ENCODE assay signal across 17 cellular contexts in the genomic region with DNA sequence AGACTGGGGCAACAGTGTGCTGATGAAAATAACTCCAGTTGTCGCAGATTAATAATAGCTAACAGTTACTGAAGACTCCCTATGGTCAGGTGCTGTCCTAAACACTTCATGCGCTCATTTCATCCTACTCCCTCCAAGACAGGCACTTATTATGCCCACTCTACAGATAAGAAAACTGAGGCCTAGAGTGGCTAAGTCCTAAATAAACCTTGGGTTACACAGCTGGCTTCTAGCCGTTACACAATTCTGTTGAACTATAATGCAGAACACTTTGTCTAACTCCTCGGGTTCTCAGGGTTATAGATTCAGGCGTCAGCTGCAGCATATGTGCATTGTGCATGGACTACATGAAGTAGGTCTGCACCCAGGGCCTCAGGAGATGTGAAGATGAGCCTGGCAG.
"Had no signal": no experiment of that assay in that cellular context is flagged by ENCODE, and none has a peak within 500 bp of the region (broad histone marks: within the 10 kb centered on the region; RNA-seq: fewer than 3 reads in every experiment).

No MANE protein-coding gene starts in this region.

- H3K27ac Mint-ChIP-seq: activated CD8-positive, alpha-beta T cell treated with anti-CD3 and anti-CD28 coated beads for 36 hours; activated naive CD8-positive, alpha-beta T cell treated with anti-CD3 and anti-CD28 coated beads, Interleukin-2, amount 10 ng/mL, durations not matched to agents 7 days and 5 days; activated T-cell treated with anti-CD3 and anti-CD28 coated beads, Interleukin-2, amount 50 U/mL, for 72 hours; natural killer cell treated with Interleukin-12 subunit alpha and Interleukin-12 subunit beta and Interleukin-15 and Interleukin-18, amount 100 ng/mL, for 72 hours; stimulated activated naive CD8-positive, alpha-beta T cell treated with anti-CD3 and anti-CD28 coated beads, Interleukin-15, Interleukin-2, amounts not matched to agents 100 ng/mL and 50 ng/mL, for 24 hours had no signal

- H3K4me3 ChIP-seq: lower lobe of right lung, thyroid gland had no signal

- H3K9ac ChIP-seq: SK-N-SH had no signal

- H3K36me3 Mint-ChIP-seq: activated naive CD8-positive, alpha-beta T cell treated with anti-CD3 and anti-CD28 coated beads, Interleukin-2, amount 10 ng/mL, durations not matched to agents 7 days and 5 days; natural killer cell treated with Interleukin-12 subunit alpha and Interleukin-12 subunit beta and Interleukin-15 and Interleukin-18, amount 100 ng/mL, for 72 hours had no signal

- H3K27me3 ChIP-seq: thyroid gland had no signal

- DNase-seq: activated CD4-positive, alpha-beta T cell treated with anti-CD3 and anti-CD28 coated beads for 4 hours; activated CD8-positive, alpha-beta memory T cell treated with anti-CD3 and anti-CD28 coated beads, Interleukin-2, amount 50 U/mL, for 4 hours; activated CD8-positive, alpha-beta T cell treated with anti-CD3 and anti-CD28 coated beads for 36 hours; activated gamma-delta T cell treated with Interleukin-2 at 50 U/mL for 16 hours; activated naive CD8-positive, alpha-beta T cell treated with anti-CD3 and anti-CD28 coated beads, Interleukin-2, amount 10 ng/mL, durations not matched to agents 7 days and 5 days; activated T-cell treated with anti-CD3 and anti-CD28 coated beads, Interleukin-2, amount 50 U/mL, for 72 hours; anterior cingulate cortex; effector CD4-positive, alpha-beta T cell; SK-N-SH; stimulated activated CD4-positive, alpha-beta T cell treated with anti-CD3 and anti-CD28 coated beads, Interleukin-15, amount 100 ng/mL, for 24 hours; stimulated activated CD4-positive, alpha-beta T cell treated with anti-CD3 and anti-CD28 coated beads, Interleukin-4, amount 100 ng/mL, for 24 hours; T-helper 1 cell; WERI-Rb-1 had no signal

- H3K4me3 Mint-ChIP-seq: activated CD8-positive, alpha-beta T cell treated with anti-CD3 and anti-CD28 coated beads for 36 hours; activated naive CD8-positive, alpha-beta T cell treated with anti-CD3 and anti-CD28 coated beads, Interleukin-2, amount 10 ng/mL, durations not matched to agents 7 days and 5 days; activated T-cell treated with anti-CD3 and anti-CD28 coated beads, Interleukin-2, amount 50 U/mL, for 72 hours; natural killer cell treated with Interleukin-12 subunit alpha and Interleukin-12 subunit beta and Interleukin-15 and Interleukin-18, amount 100 ng/mL, for 72 hours; stimulated activated naive CD8-positive, alpha-beta T cell treated with anti-CD3 and anti-CD28 coated beads, Interleukin-15, Interleukin-2, amounts not matched to agents 100 ng/mL and 50 ng/mL, for 24 hours had no signal

- H3K9me3 ChIP-seq: lower lobe of right lung, SK-N-SH, thyroid gland had no signal

- ATAC-seq: activated CD8-positive, alpha-beta T cell treated with anti-CD3 and anti-CD28 coated beads for 36 hours; activated T-cell treated with anti-CD3 and anti-CD28 coated beads, Interleukin-2, amount 50 U/mL, for 72 hours had no signal

- H3K9me3 Mint-ChIP-seq: activated CD8-positive, alpha-beta T cell treated with anti-CD3 and anti-CD28 coated beads for 36 hours; activated naive CD8-positive, alpha-beta T cell treated with anti-CD3 and anti-CD28 coated beads, Interleukin-2, amount 10 ng/mL, durations not matched to agents 7 days and 5 days; activated T-cell treated with anti-CD3 and anti-CD28 coated beads, Interleukin-2, amount 50 U/mL, for 72 hours; natural killer cell treated with Interleukin-12 subunit alpha and Interleukin-12 subunit beta and Interleukin-15 and Interleukin-18, amount 100 ng/mL, for 72 hours; stimulated activated naive CD8-positive, alpha-beta T cell treated with anti-CD3 and anti-CD28 coated beads, Interleukin-15, Interleukin-2, amounts not matched to agents 100 ng/mL and 50 ng/mL, for 24 hours had no signal

- H3K27ac ChIP-seq: thyroid gland, WERI-Rb-1 had no signal

- H3K4me2 ChIP-seq: SK-N-SH had no signal
